ENCODE assay signal across 1 cellular context in the genomic region with DNA sequence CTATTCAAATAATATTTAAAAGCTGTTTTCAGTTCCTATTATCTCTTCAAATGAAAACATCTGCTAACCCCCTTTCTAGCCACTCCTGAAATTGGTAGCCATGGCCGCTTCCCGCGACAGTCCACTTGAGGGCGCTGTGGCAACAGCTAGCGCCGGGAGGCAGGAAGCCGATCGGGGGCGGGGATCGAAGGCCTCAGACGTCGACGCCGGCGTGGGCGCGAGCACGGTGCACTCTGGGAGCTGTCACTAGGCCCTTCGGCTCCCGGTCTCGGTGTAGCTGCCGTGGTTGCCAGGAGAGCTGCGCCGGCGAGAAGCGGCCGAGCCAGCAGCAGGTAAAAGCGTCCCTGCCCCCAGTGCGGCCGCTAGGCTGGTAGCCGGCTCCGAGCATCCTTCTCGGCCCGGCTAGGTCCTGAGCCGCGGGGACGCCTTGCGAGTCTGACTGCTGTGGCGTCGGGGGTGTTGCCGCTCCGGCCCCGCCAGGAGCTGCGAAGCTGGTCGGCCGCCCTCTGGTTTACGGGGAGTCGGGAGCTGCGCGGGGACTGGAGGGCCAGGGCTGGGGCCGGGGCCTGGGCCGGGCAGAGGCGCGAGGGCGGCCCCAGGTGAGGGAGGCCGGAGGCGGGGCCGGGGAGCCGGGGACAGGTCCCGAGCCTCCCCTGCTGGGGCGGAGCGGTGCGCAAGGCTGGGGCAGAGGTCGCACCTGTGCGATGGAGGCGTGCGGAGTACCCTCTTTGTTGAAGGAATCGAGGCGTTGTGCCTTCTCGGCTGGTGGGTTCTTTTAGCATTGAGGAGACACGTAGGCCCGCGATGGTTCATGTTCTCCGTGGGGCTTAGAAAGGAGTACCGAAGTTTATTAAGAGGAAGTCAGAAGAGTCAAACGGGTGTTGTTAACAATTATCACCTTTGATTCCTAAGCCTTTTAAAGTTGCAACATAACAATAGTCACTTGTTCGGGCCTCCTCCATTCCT.
TF ChIP-seq lines count a peak whose summit lies in the region.

A gene with protein sequence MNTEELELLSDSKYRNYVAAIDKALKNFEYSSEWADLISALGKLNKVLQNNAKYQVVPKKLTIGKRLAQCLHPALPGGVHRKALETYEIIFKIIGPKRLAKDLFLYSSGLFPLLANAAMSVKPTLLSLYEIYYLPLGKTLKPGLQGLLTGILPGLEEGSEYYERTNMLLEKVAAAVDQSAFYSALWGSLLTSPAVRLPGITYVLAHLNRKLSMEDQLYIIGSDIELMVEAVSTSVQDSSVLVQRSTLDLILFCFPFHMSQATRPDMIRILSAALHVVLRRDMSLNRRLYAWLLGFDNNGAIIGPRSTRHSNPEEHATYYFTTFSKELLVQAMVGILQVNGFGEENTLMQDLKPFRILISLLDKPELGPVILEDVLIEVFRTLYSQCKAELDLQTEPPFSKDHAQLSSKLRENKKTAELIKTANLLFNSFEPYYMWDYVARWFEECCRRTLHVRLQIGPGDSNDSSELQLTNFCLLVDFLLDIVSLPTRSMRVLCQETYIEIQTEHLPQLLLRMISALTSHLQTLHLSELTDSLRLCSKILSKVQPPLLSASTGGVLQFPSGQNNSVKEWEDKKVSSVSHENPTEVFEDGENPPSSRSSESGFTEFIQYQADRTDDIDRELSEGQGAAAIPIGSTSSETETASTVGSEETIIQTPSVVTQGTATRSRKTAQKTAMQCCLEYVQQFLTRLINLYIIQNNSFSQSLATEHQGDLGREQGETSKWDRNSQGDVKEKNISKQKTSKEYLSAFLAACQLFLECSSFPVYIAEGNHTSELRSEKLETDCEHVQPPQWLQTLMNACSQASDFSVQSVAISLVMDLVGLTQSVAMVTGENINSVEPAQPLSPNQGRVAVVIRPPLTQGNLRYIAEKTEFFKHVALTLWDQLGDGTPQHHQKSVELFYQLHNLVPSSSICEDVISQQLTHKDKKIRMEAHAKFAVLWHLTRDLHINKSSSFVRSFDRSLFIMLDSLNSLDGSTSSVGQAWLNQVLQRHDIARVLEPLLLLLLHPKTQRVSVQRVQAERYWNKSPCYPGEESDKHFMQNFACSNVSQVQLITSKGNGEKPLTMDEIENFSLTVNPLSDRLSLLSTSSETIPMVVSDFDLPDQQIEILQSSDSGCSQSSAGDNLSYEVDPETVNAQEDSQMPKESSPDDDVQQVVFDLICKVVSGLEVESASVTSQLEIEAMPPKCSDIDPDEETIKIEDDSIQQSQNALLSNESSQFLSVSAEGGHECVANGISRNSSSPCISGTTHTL (N-terminal part only) (plus strand): TSS at position 224 of the 966 bp plus-strand sequence. CDS start 29,307 bp downstream, outside the sequence.

TF ChIP-seq in HEK293, 187 proteins besides CTCF, POLR2A, EP300 and RAD21 (continued from another document):
- TF ChIP-seq, protein P1, sequence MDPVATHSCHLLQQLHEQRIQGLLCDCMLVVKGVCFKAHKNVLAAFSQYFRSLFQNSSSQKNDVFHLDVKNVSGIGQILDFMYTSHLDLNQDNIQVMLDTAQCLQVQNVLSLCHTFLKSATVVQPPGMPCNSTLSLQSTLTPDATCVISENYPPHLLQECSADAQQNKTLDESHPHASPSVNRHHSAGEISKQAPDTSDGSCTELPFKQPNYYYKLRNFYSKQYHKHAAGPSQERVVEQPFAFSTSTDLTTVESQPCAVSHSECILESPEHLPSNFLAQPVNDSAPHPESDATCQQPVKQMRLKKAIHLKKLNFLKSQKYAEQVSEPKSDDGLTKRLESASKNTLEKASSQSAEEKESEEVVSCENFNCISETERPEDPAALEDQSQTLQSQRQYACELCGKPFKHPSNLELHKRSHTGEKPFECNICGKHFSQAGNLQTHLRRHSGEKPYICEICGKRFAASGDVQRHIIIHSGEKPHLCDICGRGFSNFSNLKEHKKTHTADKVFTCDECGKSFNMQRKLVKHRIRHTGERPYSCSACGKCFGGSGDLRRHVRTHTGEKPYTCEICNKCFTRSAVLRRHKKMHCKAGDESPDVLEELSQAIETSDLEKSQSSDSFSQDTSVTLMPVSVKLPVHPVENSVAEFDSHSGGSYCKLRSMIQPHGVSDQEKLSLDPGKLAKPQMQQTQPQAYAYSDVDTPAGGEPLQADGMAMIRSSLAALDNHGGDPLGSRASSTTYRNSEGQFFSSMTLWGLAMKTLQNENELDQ (tag by site-specific recombination; IDR thresholded peaks at IDR 0.05; ENCODE audit: low read depth): no peak
- peak; percentile 76 for TF ChIP-seq SP3 (tag by site-specific recombination; IDR thresholded peaks at IDR 0.05)
- TF ChIP-seq ZNF292 (tag by site-specific recombination; IDR thresholded peaks at IDR 0.05; ENCODE audit: borderline replicate concordance, low read depth): no peak
- TF ChIP-seq ZNF416 (tag by site-specific recombination; IDR thresholded peaks at IDR 0.05): no peak
- TF ChIP-seq KLF8 (tag by site-specific recombination; IDR thresholded peaks at IDR 0.05): peak; percentile 74
- no peak; the same call in 1 of the 2 replicates for TF ChIP-seq ZNF664 (tag by site-specific recombination; IDR thresholded peaks at IDR 0.05)
- TF ChIP-seq ZSCAN30 (tag by site-specific recombination; IDR thresholded peaks at IDR 0.05): peak; percentile 70; the same call in 1 of the 2 replicates
- TF ChIP-seq ZNF530 (tag by site-specific recombination; IDR thresholded peaks at IDR 0.05; ENCODE audit: low read depth): no peak
- TF ChIP-seq ZNF623 (tag by site-specific recombination; IDR thresholded peaks at IDR 0.05): no peak
- TF ChIP-seq, protein P2, sequence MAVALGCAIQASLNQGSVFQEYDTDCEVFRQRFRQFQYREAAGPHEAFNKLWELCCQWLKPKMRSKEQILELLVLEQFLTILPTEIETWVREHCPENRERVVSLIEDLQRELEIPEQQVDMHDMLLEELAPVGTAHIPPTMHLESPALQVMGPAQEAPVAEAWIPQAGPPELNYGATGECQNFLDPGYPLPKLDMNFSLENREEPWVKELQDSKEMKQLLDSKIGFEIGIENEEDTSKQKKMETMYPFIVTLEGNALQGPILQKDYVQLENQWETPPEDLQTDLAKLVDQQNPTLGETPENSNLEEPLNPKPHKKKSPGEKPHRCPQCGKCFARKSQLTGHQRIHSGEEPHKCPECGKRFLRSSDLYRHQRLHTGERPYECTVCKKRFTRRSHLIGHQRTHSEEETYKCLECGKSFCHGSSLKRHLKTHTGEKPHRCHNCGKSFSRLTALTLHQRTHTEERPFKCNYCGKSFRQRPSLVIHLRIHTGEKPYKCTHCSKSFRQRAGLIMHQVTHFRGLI (tag by site-specific recombination; IDR thresholded peaks at IDR 0.05): peak; percentile 68
- no peak for TF ChIP-seq ZNF529 (tag by site-specific recombination; IDR thresholded peaks at IDR 0.05; ENCODE audit: insufficient replicate concordance)
- TF ChIP-seq ZNF341 (tag by site-specific recombination; IDR thresholded peaks at IDR 0.05; ENCODE audit: low read depth): peak; percentile 54
- TF ChIP-seq ZNF433 (tag by site-specific recombination; IDR thresholded peaks at IDR 0.05; ENCODE audit: low read depth): no peak
- TF ChIP-seq ZNF670 (tag by site-specific recombination; IDR thresholded peaks at IDR 0.05; ENCODE audit: low read depth): no peak
- TF ChIP-seq, protein P3, sequence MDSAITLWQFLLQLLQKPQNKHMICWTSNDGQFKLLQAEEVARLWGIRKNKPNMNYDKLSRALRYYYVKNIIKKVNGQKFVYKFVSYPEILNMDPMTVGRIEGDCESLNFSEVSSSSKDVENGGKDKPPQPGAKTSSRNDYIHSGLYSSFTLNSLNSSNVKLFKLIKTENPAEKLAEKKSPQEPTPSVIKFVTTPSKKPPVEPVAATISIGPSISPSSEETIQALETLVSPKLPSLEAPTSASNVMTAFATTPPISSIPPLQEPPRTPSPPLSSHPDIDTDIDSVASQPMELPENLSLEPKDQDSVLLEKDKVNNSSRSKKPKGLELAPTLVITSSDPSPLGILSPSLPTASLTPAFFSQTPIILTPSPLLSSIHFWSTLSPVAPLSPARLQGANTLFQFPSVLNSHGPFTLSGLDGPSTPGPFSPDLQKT (IDR thresholded peaks at IDR 0.05; ENCODE audit: borderline replicate concordance, low read depth, low read length): no peak
- no peak for TF ChIP-seq ZNF555 (tag by site-specific recombination; conservative IDR thresholded peaks at IDR 0.05)
- TF ChIP-seq ZNF48 (tag by site-specific recombination; IDR thresholded peaks at IDR 0.05): no peak
- TF ChIP-seq ZSCAN23 (tag by site-specific recombination; IDR thresholded peaks at IDR 0.05): no peak
- TF ChIP-seq REPIN1 (tag by site-specific recombination; IDR thresholded peaks at IDR 0.05; ENCODE audit: low read depth): no peak
- TF ChIP-seq ZFP69B (tag by site-specific recombination; IDR thresholded peaks at IDR 0.05): no peak
- TF ChIP-seq SCRT1 (tag by site-specific recombination; IDR thresholded peaks at IDR 0.05; ENCODE audit: borderline replicate concordance): 0 out of 2 replicates have a peak, but pooled peaks have one; percentile 19
- no peak for TF ChIP-seq ZNF239 (tag by site-specific recombination; IDR thresholded peaks at IDR 0.05)
